In the genomic region with DNA sequence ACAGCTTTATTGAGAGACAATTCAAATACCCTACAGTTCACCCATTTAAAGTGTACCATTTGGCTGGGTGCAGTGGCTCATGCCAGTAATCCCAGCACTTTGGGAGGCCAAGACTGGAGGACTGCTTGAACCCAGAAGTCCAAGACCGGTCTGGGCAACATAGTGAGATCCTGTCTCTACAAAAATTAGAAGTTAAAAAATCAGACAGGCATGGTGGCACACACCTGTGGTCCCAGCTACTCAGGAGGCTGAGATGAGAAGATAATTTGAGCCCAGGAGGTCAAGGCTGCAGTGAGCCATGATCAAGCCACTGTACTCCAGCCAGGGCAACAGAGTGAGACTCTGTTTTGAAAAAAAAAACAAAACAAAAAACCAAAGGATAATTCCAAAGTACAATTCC, we compare ENCODE assay signal across 23 cellular contexts. TPM values are rescaled to one million over a fixed set of nuclear protein-coding genes. Genes with fewer than 3 reads are reported as not detected.
DNase-seq lines count a peak whose midpoint lies in the region; ATAC-seq, FAIRE-seq and TF ChIP-seq lines count a peak whose summit lies in the region.
"Had no signal": no experiment of that assay in that cellular context is flagged by ENCODE, and none has a peak within 500 bp of the region (broad histone marks: within the 10 kb centered on the region; RNA-seq: fewer than 3 reads in every experiment).

No MANE protein-coding gene starts in this region.

- peak overlapping the region in 1 of 11 experiments; percentile 77; a peak in 1 of 22 replicates for H3K27ac ChIP-seq in BLaER1 treated with 17β-estradiol and CSF1 and Interleukin-3, amounts not matched to agents 10 nM and 100 nM
- no peak overlapping the region for H3K27ac ChIP-seq in K562 (ENCODE audit: extremely low read depth, low read depth, low read length)
- H3K27ac ChIP-seq: A549, GM23248 had no signal

- no peak overlapping the region for H2AFZ ChIP-seq in K562 (ENCODE audit: low read depth, low read length)
- H2AFZ ChIP-seq: GM23248 had no signal

- DNase-seq in NCI-H2171 treated with DMSO at 0.1 percent for 48 hours (lab: John Stamatoyannopoulos, UW) (peak; percentile 34), K562 (ENCODE audit: extremely low read depth in 1 of 4, low spot score in 3 of 4) (no peak)
- no peak for DNase-seq in activated CD4-positive, alpha-beta T cell treated with anti-CD3 and anti-CD28 coated beads for 36 hours
- DNase-seq: 8988T; ACHN; CD4-positive, alpha-beta T cell; CD8-positive, alpha-beta memory T cell; DMS 273 treated with DMSO at 0.1 percent for 48 hours; DMS79; EL; GM23248; HCEC 1CT had no signal

- H3K79me2 ChIP-seq in K562 (ENCODE audit: control insufficient read depth, insufficient read depth, low read length) = no peaks in the 10 kb centered on the region

- POLR2A ChIA-PET in K562 (lab: Yijun Ruan, JAX) = interaction anchor here (0.6 to 2.8 kb wide), 3 partner anchors 8 to 79 kb away, joined by 3 to 32 read pairs (median 4); a partner anchor contains a TSS
- POLR2A ChIA-PET in activated CD4-positive, alpha-beta T cell treated with anti-CD3 and anti-CD28 coated beads for 36 hours (lab: Charles Lee) = no interaction called here

- H3K4me1 Mint-ChIP-seq in activated CD4-positive, alpha-beta T cell treated with anti-CD3 and anti-CD28 coated beads for 36 hours = peaks cover 17% of the 10 kb centered on the region
- H3K4me1 Mint-ChIP-seq: CD8-positive, alpha-beta memory T cell had no signal

- CTCF ChIA-PET in K562 (lab: Yijun Ruan, JAX; ENCODE audit: low intra/inter-chr PET ratio) = interaction anchor here (0.9 kb wide), 1 partner anchor 12 kb away, joined by 3 read pairs; no protein-coding TSS in a partner anchor
- CTCF ChIA-PET in activated CD4-positive, alpha-beta T cell treated with anti-CD3 and anti-CD28 coated beads for 36 hours (lab: Charles Lee) = interaction anchor here (1.4 kb wide), 1 partner anchor 71 kb away, joined by 6 read pairs; no protein-coding TSS in a partner anchor

- H3K4me1 ChIP-seq in BLaER1 treated with 17β-estradiol and CSF1 and Interleukin-3, amounts not matched to agents 10 nM and 100 nM = peaks cover 21 to 66% (median 47%) of the 10 kb centered on the region in 10 experiments
- peaks cover 5 to 16% of the 10 kb centered on the region in 2 experiments; a peak in 4 of 5 replicates for H3K4me1 ChIP-seq in K562 (replicated peaks in 1 of 2; ENCODE audit: control insufficient read depth in 2 of 2, insufficient read depth in 2 of 2, low read length in 2 of 2)
- H3K4me1 ChIP-seq: A549 had no signal

- intact Hi-C loops in K562 (cut with micrococcal nuclease) = no loop called here
- intact Hi-C loops in activated CD4-positive, alpha-beta T cell treated with anti-CD3 and anti-CD28 coated beads for 36 hours (cut with DNase I, micrococcal nuclease) = no loop called here

- TF ChIP-seq EP300 in K562 (IDR thresholded peaks at IDR 0.05; ENCODE audit: low read length) = no peak

- H3K9me3 Mint-ChIP-seq in activated CD4-positive, alpha-beta T cell treated with anti-CD3 and anti-CD28 coated beads for 36 hours (ENCODE audit: low read depth) = no peaks in the 10 kb centered on the region
- H3K9me3 Mint-ChIP-seq: CD14-positive monocyte; CD4-positive, alpha-beta T cell; CD8-positive, alpha-beta memory T cell had no signal

- TF ChIP-seq CTCF in K562 (IDR thresholded peaks at IDR 0.05 in 2 of 3, conservative IDR thresholded peaks at IDR 0.05 in 1 of 3; ENCODE audit: insufficient read depth in 2 of 3, low read depth in 1 of 3, low read length in 3 of 3) = no peak

- no peak overlapping the region for H3K4me3 Mint-ChIP-seq in activated CD4-positive, alpha-beta T cell treated with anti-CD3 and anti-CD28 coated beads for 36 hours
- H3K4me3 Mint-ChIP-seq: CD14-positive monocyte; CD4-positive, alpha-beta T cell; CD8-positive, alpha-beta memory T cell had no signal

- no peak overlapping the region for H3K4me3 ChIP-seq in BLaER1 treated with 17β-estradiol and CSF1 and Interleukin-3, amounts not matched to agents 10 nM and 100 nM
- H3K4me3 ChIP-seq in K562 = no peak overlapping the region
- H3K4me3 ChIP-seq: A549, GM12878, GM23248 had no signal

- H3K36me3 ChIP-seq in BLaER1 treated with 17β-estradiol and CSF1 and Interleukin-3, amounts not matched to agents 10 nM and 100 nM = no peaks in the 10 kb centered on the region
- H3K36me3 ChIP-seq in K562 (ENCODE audit: control insufficient read depth, insufficient read depth, low read length) = no peaks in the 10 kb centered on the region

- 29% methylated on average over 1 of the region's 1 CpG for WGBS in K562 (ENCODE audit: insufficient coverage, low coverage, missing lambda C conversion rate)

- no peak for FAIRE-seq in K562 (lab: Jason Lieb, UNC)
- FAIRE-seq: A549, D721Med, GM12878, GM18507, GM19239, H1 had no signal

- no peaks in the 10 kb centered on the region for H3K36me3 Mint-ChIP-seq in activated CD4-positive, alpha-beta T cell treated with anti-CD3 and anti-CD28 coated beads for 36 hours (ENCODE audit: low read depth)
- H3K36me3 Mint-ChIP-seq: CD14-positive monocyte; CD8-positive, alpha-beta memory T cell had no signal

- H3K27ac Mint-ChIP-seq in activated CD4-positive, alpha-beta T cell treated with anti-CD3 and anti-CD28 coated beads for 36 hours = no peak overlapping the region
- H3K27ac Mint-ChIP-seq: CD14-positive monocyte; CD4-positive, alpha-beta T cell had no signal

- ATAC-seq in K562 (no peak), GM18505 (IDR thresholded peaks at IDR 0.05; ENCODE audit: unreplicated experiment) (no peak), GM18870 (IDR thresholded peaks at IDR 0.05; ENCODE audit: unreplicated experiment) (no peak)
- no peak for ATAC-seq in activated CD4-positive, alpha-beta T cell treated with anti-CD3 and anti-CD28 coated beads for 36 hours
- ATAC-seq: A549 had no signal

- H3K4me2 ChIP-seq in BLaER1 treated with 17β-estradiol and CSF1 and Interleukin-3, amounts not matched to agents 10 nM and 100 nM = peak overlapping the region in 10 of 11 experiments; percentile 57 to 97 (median 85); a peak in 13 of 22 replicates
- no peak overlapping the region for H3K4me2 ChIP-seq in K562 (ENCODE audit: insufficient read depth, low read length)
- H3K4me2 ChIP-seq: A549 had no signal

- no peak for TF ChIP-seq RAD21 in K562 (CRISPR knock-in tag; conservative IDR thresholded peaks at IDR 0.05 in 1 of 2, IDR thresholded peaks at IDR 0.05 in 1 of 2)

- BruUV-seq in K562 (replicated peaks; lab: Mats Ljungman, UMichigan) = no TSS peak

- in situ Hi-C loops in K562 (cut with MboI) = no loop called here

- H3K27me3 Mint-ChIP-seq in activated CD4-positive, alpha-beta T cell treated with anti-CD3 and anti-CD28 coated beads for 36 hours = no peaks in the 10 kb centered on the region
- H3K27me3 Mint-ChIP-seq: CD4-positive, alpha-beta T cell had no signal

- H3K9ac ChIP-seq in BLaER1 treated with 17β-estradiol and CSF1 and Interleukin-3, amounts not matched to agents 10 nM and 100 nM = no peak overlapping the region
- no peak overlapping the region for H3K9ac ChIP-seq in K562 (ENCODE audit: insufficient read depth in 1 of 2, low read depth in 2 of 2, low read length in 2 of 2)
- H3K9ac ChIP-seq: GM23248 had no signal

- H3K27me3 ChIP-seq in BLaER1 treated with 17β-estradiol and CSF1 and Interleukin-3, amounts not matched to agents 10 nM and 100 nM = peaks cover 0 to 7% (median 0%) of the 10 kb centered on the region in 11 experiments; a peak in 2 of 22 replicates
- peaks cover under 1 to 14% of the 10 kb centered on the region in 2 experiments; a peak in 3 of 5 replicates for H3K27me3 ChIP-seq in K562 (ENCODE audit: control insufficient read depth in 2 of 2, insufficient read depth in 2 of 2, low read length in 2 of 2)

- no peak for TF ChIP-seq POLR2A in K562 (conservative IDR thresholded peaks at IDR 0.05)
- TF ChIP-seq POLR2A in GM18505 (IDR thresholded peaks at IDR 0.05; ENCODE audit: borderline replicate concordance, extremely low read depth, insufficient read depth, insufficient read length) = no peak

- no peaks in the 10 kb centered on the region for H3K9me1 ChIP-seq in K562 (ENCODE audit: control insufficient read depth, insufficient read depth, low read length)

- H3K9me3 ChIP-seq in BLaER1 treated with 17β-estradiol and CSF1 and Interleukin-3, amounts not matched to agents 10 nM and 100 nM (replicated peaks in 1 of 11) = no peaks in the 10 kb centered on the region
- no peaks in the 10 kb centered on the region for H3K9me3 ChIP-seq in K562 (replicated peaks; ENCODE audit: control insufficient read depth, insufficient read depth, low read depth, low read length)
- H3K9me3 ChIP-seq: A549 had no signal

- no peaks in the 10 kb centered on the region for H4K20me1 ChIP-seq in BLaER1 treated with 17β-estradiol and CSF1 and Interleukin-3, amounts not matched to agents 10 nM and 100 nM
- no peaks in the 10 kb centered on the region for H4K20me1 ChIP-seq in K562 (replicated peaks; ENCODE audit: control insufficient read depth, insufficient read depth, low read length)

RNA-seq across cellular contexts. Expression of a gene that starts 8.9 kb away (rescaled TPM):
- 2.2 and 4.6 TPM in 2 replicates for total RNA-seq in K562 (2011; cell fraction: chromatin; rRNA removed; ENCODE audit: low replicate concordance)
- total RNA-seq in K562 (2011; cell fraction: nucleolus; rRNA removed) = 1.8 and 2.5 TPM in 2 replicates
- total RNA-seq in K562 (2011; cell fraction: nucleoplasm; rRNA removed) = 1.6 and 1.9 TPM in 2 replicates
- total RNA-seq in K562 (2014; rRNA removed) (0.20 and 0.41 TPM in 2 replicates), K562 (2014; rRNA removed; fragmentation: Illumina TruSeq; extraction: Trizol) (0.13 and 0.18 TPM in 2 replicates), K562 (2015; rRNA removed; fragmentation: Illumina TruSeq; extraction: Trizol) (0.07 and 0.11 TPM in 2 replicates), K562 (2021) (0.07 and 0.18 TPM in 2 replicates)
- polyA plus RNA-seq in K562 (2011; rRNA removed) (0.30 and 0.46 TPM in 2 replicates), K562 (2014; fragmentation: Illumina TruSeq; extraction: Trizol) (0.15 and 0.19 TPM in 2 replicates), K562 (2014; fragmentation: Nextera tagmentation; extraction: Ambion mirVana) (under 1 TPM in 1 of 2 experiments, not detected in 1; 0.03 TPM), K562 (2014; rRNA removed) (0.04 and 0.61 TPM in 2 replicates)
- 0.15 and 0.57 TPM in 2 replicates for polyA plus RNA-seq in K562 (2011; cell fraction: cytosol; rRNA removed)
- polyA plus RNA-seq in K562 (2011; cell fraction: nucleus; rRNA removed) = 3.4 and 5.7 TPM in 2 replicates
- polyA plus RNA-seq in K562 (2012) = 0.35 and 1.5 TPM in 2 replicates
- 0.24 and 0.25 TPM in 2 replicates for polyA minus RNA-seq in K562 (2011; rRNA and poly(A)+ RNA removed)
- polyA minus RNA-seq in K562 (2011; cell fraction: cytosol; rRNA and poly(A)+ RNA removed) = 0.48 TPM in 1 of 2 replicates, not detected in the other
- polyA minus RNA-seq in K562 (2011; cell fraction: nucleus; rRNA and poly(A)+ RNA removed) = 0.67 and 0.81 TPM in 2 replicates
- total RNA-seq in activated CD4-positive, alpha-beta T cell treated with anti-CD3 and anti-CD28 coated beads for 36 hours = 1 to 10 TPM; 1.2 to 1.3 TPM
- total RNA-seq: CD8-positive, alpha-beta memory T cell; GM23248 had no signal
- polyA plus RNA-seq: CD14-positive monocyte; CD8-positive, alpha-beta memory T cell; GM23248 had no signal

RNA-seq across cellular contexts. Expression of a gene that starts 40.2 kb away (rescaled TPM):
- total RNA-seq in K562 (2011; cell fraction: chromatin; rRNA removed; ENCODE audit: low replicate concordance) = 125 and 274 TPM in 2 replicates
- 162 and 166 TPM in 2 replicates for total RNA-seq in K562 (2011; cell fraction: nucleolus; rRNA removed)
- total RNA-seq in K562 (2011; cell fraction: nucleoplasm; rRNA removed) = 160 TPM in 2 replicates
- total RNA-seq in K562 (2014; rRNA removed) (12.6 and 22.5 TPM in 2 replicates), K562 (2014; rRNA removed; fragmentation: Illumina TruSeq; extraction: Trizol) (10.8 and 14.4 TPM in 2 replicates), K562 (2015; rRNA removed; fragmentation: Illumina TruSeq; extraction: Trizol) (14.0 and 14.3 TPM in 2 replicates), K562 (2021) (39.2 and 39.4 TPM in 2 replicates)
- polyA plus RNA-seq in K562 (2011; rRNA removed) (37.0 and 59.6 TPM in 2 replicates), K562 (2014; fragmentation: Illumina TruSeq; extraction: Trizol) (32.5 and 35.7 TPM in 2 replicates), K562 (2014; fragmentation: Nextera tagmentation; extraction: Ambion mirVana) (under 1 TPM; 0.14 to 0.17 TPM), K562 (2014; rRNA removed) (26.8 and 31.0 TPM in 2 replicates)
- 69.9 and 86.4 TPM in 2 replicates for polyA plus RNA-seq in K562 (2011; cell fraction: cytosol; rRNA removed)
- polyA plus RNA-seq in K562 (2011; cell fraction: nucleus; rRNA removed) = 128 and 148 TPM in 2 replicates
- 27.9 and 28.7 TPM in 2 replicates for polyA plus RNA-seq in K562 (2012)
- polyA minus RNA-seq in K562 (2011; rRNA and poly(A)+ RNA removed) = 52.7 and 68.9 TPM in 2 replicates
- 35.2 and 46.9 TPM in 2 replicates for polyA minus RNA-seq in K562 (2011; cell fraction: cytosol; rRNA and poly(A)+ RNA removed)
- 25.6 and 33.4 TPM in 2 replicates for polyA minus RNA-seq in K562 (2011; cell fraction: nucleus; rRNA and poly(A)+ RNA removed)
- 10 to 100 TPM; 10.9 to 15.2 TPM for total RNA-seq in activated CD4-positive, alpha-beta T cell treated with anti-CD3 and anti-CD28 coated beads for 36 hours

RNA-seq across cellular contexts. Expression of a gene that starts 40.3 kb away (rescaled TPM):
- 39.2 and 66.5 TPM in 2 replicates for total RNA-seq in K562 (2011; cell fraction: chromatin; rRNA removed; ENCODE audit: low replicate concordance)
- 54.2 and 60.8 TPM in 2 replicates for total RNA-seq in K562 (2011; cell fraction: nucleolus; rRNA removed)
- total RNA-seq in K562 (2011; cell fraction: nucleoplasm; rRNA removed) = 55.7 and 67.6 TPM in 2 replicates
- total RNA-seq in K562 (2014; rRNA removed) (166 and 199 TPM in 2 replicates), K562 (2014; rRNA removed; fragmentation: Illumina TruSeq; extraction: Trizol) (97.5 and 126 TPM in 2 replicates), K562 (2015; rRNA removed; fragmentation: Illumina TruSeq; extraction: Trizol) (130 and 136 TPM in 2 replicates), K562 (2021) (143 and 149 TPM in 2 replicates)
- polyA plus RNA-seq in K562 (2011; rRNA removed) (145 and 165 TPM in 2 replicates), K562 (2014; fragmentation: Illumina TruSeq; extraction: Trizol) (134 and 163 TPM in 2 replicates), K562 (2014; fragmentation: Nextera tagmentation; extraction: Ambion mirVana) (100 to 1,000 TPM; 414 to 424 TPM), K562 (2014; rRNA removed) (195 and 240 TPM in 2 replicates)
- polyA plus RNA-seq in K562 (2011; cell fraction: cytosol; rRNA removed) = 149 and 217 TPM in 2 replicates
- 68.7 and 82.6 TPM in 2 replicates for polyA plus RNA-seq in K562 (2011; cell fraction: nucleus; rRNA removed)
- 102 and 171 TPM in 2 replicates for polyA plus RNA-seq in K562 (2012)
- polyA minus RNA-seq in K562 (2011; rRNA and poly(A)+ RNA removed) = 39.8 and 41.8 TPM in 2 replicates
- 38.6 and 39.1 TPM in 2 replicates for polyA minus RNA-seq in K562 (2011; cell fraction: cytosol; rRNA and poly(A)+ RNA removed)
- 15.3 and 25.4 TPM in 2 replicates for polyA minus RNA-seq in K562 (2011; cell fraction: nucleus; rRNA and poly(A)+ RNA removed)
- 10 to 100 TPM; 29.5 to 43.3 TPM for total RNA-seq in activated CD4-positive, alpha-beta T cell treated with anti-CD3 and anti-CD28 coated beads for 36 hours

RNA-seq across cellular contexts. Expression of a gene that starts 49.2 kb away (rescaled TPM):
- total RNA-seq in K562 (2011; cell fraction: chromatin; rRNA removed; ENCODE audit: low replicate concordance) = not detected in 2 replicates
- total RNA-seq in K562 (2011; cell fraction: nucleolus; rRNA removed) = not detected in 2 replicates
- not detected in 2 replicates for total RNA-seq in K562 (2011; cell fraction: nucleoplasm; rRNA removed)
- not detected in 2 replicates for total RNA-seq in K562 (2014; rRNA removed)
- total RNA-seq in K562 (2014; rRNA removed; fragmentation: Illumina TruSeq; extraction: Trizol) = not detected in 2 replicates
- not detected in 2 replicates for total RNA-seq in K562 (2015; rRNA removed; fragmentation: Illumina TruSeq; extraction: Trizol)
- not detected in 2 replicates for total RNA-seq in K562 (2021)
- polyA plus RNA-seq in K562 (2011; rRNA removed) = 0.12 TPM in 1 of 2 replicates, not detected in the other
- 0.12 TPM in 1 of 2 replicates, not detected in the other for polyA plus RNA-seq in K562 (2011; cell fraction: cytosol; rRNA removed)
- polyA plus RNA-seq in K562 (2011; cell fraction: nucleus; rRNA removed) = 0.20 TPM in 1 of 2 replicates, not detected in the other
- polyA plus RNA-seq in K562 (2012) = 0.17 and 0.23 TPM in 2 replicates
- not detected in 2 replicates for polyA plus RNA-seq in K562 (2014; fragmentation: Illumina TruSeq; extraction: Trizol)
- not detected for polyA plus RNA-seq in K562 (2014; fragmentation: Nextera tagmentation; extraction: Ambion mirVana)
- 0.12 TPM in 1 of 2 replicates, not detected in the other for polyA plus RNA-seq in K562 (2014; rRNA removed)
- polyA minus RNA-seq in K562 (2011; rRNA and poly(A)+ RNA removed) = not detected in 2 replicates
- not detected in 2 replicates for polyA minus RNA-seq in K562 (2011; cell fraction: cytosol; rRNA and poly(A)+ RNA removed)
- 0.56 TPM in 1 of 2 replicates, not detected in the other for polyA minus RNA-seq in K562 (2011; cell fraction: nucleus; rRNA and poly(A)+ RNA removed)
- total RNA-seq in activated CD4-positive, alpha-beta T cell treated with anti-CD3 and anti-CD28 coated beads for 36 hours = not detected
- total RNA-seq: CD4-positive, alpha-beta T cell; CD8-positive, alpha-beta memory T cell; GM12878; GM23248 had no signal
- polyA plus RNA-seq: A549; BJ; CD14-positive monocyte; CD8-positive, alpha-beta memory T cell; GM12878; GM23248 had no signal

RNA-seq across cellular contexts. Expression of a gene that starts 55.8 kb away (rescaled TPM):
- total RNA-seq in K562 (2011; cell fraction: chromatin; rRNA removed; ENCODE audit: low replicate concordance) = 171 and 379 TPM in 2 replicates
- total RNA-seq in K562 (2011; cell fraction: nucleolus; rRNA removed) = 331 and 348 TPM in 2 replicates
- 305 and 360 TPM in 2 replicates for total RNA-seq in K562 (2011; cell fraction: nucleoplasm; rRNA removed)
- 57.7 and 89.5 TPM in 2 replicates for total RNA-seq in K562 (2014; rRNA removed)
- total RNA-seq in K562 (2014; rRNA removed; fragmentation: Illumina TruSeq; extraction: Trizol) = 32.8 and 35.3 TPM in 2 replicates
- 43.2 and 44.3 TPM in 2 replicates for total RNA-seq in K562 (2015; rRNA removed; fragmentation: Illumina TruSeq; extraction: Trizol)
- 103 and 107 TPM in 2 replicates for total RNA-seq in K562 (2021)
- polyA plus RNA-seq in K562 (2011; rRNA removed) = 148 and 204 TPM in 2 replicates
- 291 and 372 TPM in 2 replicates for polyA plus RNA-seq in K562 (2011; cell fraction: cytosol; rRNA removed)
- 496 and 544 TPM in 2 replicates for polyA plus RNA-seq in K562 (2011; cell fraction: nucleus; rRNA removed)
- 90.3 and 112 TPM in 2 replicates for polyA plus RNA-seq in K562 (2012)
- polyA plus RNA-seq in K562 (2014; fragmentation: Illumina TruSeq; extraction: Trizol) = 136 and 170 TPM in 2 replicates
- polyA plus RNA-seq in K562 (2014; fragmentation: Nextera tagmentation; extraction: Ambion mirVana) = 10 to 100 TPM; 18.9 to 42.0 TPM
- 140 and 147 TPM in 2 replicates for polyA plus RNA-seq in K562 (2014; rRNA removed)
- 119 and 153 TPM in 2 replicates for polyA minus RNA-seq in K562 (2011; rRNA and poly(A)+ RNA removed)
- 67.5 and 84.3 TPM in 2 replicates for polyA minus RNA-seq in K562 (2011; cell fraction: cytosol; rRNA and poly(A)+ RNA removed)
- 71.0 and 95.0 TPM in 2 replicates for polyA minus RNA-seq in K562 (2011; cell fraction: nucleus; rRNA and poly(A)+ RNA removed)
- total RNA-seq in activated CD4-positive, alpha-beta T cell treated with anti-CD3 and anti-CD28 coated beads for 36 hours = 10 to 100 TPM; 59.8 to 98.3 TPM
